9 cellular contexts compared by ENCODE assay signal in genomic region chr3:52288674-52289073, GRCh38. TPM values are rescaled to one million over a fixed set of nuclear protein-coding genes. Genes with fewer than 3 reads are reported as not detected.
A peak's percentile ranks its signal among the peaks of the same experiment; 100 is the strongest.
DNase-seq lines count a peak whose midpoint lies in the region; ATAC-seq and TF ChIP-seq lines count a peak whose summit lies in the region.
"Had no signal": no experiment of that assay in that cellular context is flagged by ENCODE, and none has a peak within 500 bp of the region (broad histone marks: within the 10 kb centered on the region; RNA-seq: fewer than 3 reads in every experiment).

No MANE protein-coding gene starts in this region.

- no peak overlapping the region for H4K91ac ChIP-seq in mesenchymal stem cell (ENCODE audit: low read length)

- no peak overlapping the region for H3K4ac ChIP-seq in mesenchymal stem cell (ENCODE audit: low read depth in 1 of 2, low read length in 2 of 2)

- no peak for DNase-seq in heart left ventricle
- no peak for DNase-seq in left ventricle myocardium superior
- DNase-seq in astrocyte of the spinal cord (ENCODE audit: low read depth, low spot score), result no peak
- DNase-seq in mesenchymal stem cell, result no peak
- no peak for DNase-seq in uterus
- no peak for DNase-seq in stimulated activated CD4-positive, alpha-beta T cell treated with anti-CD3 and anti-CD28 coated beads, Interleukin-2, amount 100 ng/mL, for 24 hours
- no peak for DNase-seq in amniotic stem cell (lab: John Stamatoyannopoulos, UW)
- DNase-seq in COR-L47 (lab: John Stamatoyannopoulos, UW), result no peak

- no peak overlapping the region for H3K23ac ChIP-seq in mesenchymal stem cell (ENCODE audit: low read length in 2 of 2)

- H2BK12ac ChIP-seq in mesenchymal stem cell (ENCODE audit: low read length in 2 of 2), result no peak overlapping the region

- no peak overlapping the region for H2BK5ac ChIP-seq in mesenchymal stem cell (ENCODE audit: low read depth, low read length, poor library complexity, severe bottlenecking)

- TF ChIP-seq POLR2A in heart left ventricle (IDR thresholded peaks at IDR 0.05) (no peak), uterus (IDR thresholded peaks at IDR 0.05) (no peak)

- 88 to 91% (median 91%) methylated on average over 6 of the region's 6 CpGs for WGBS in heart left ventricle, 4 donors
- WGBS in mesenchymal stem cell, result 96% methylated on average over 6 of the region's 6 CpGs

- H3K79me1 ChIP-seq in mesenchymal stem cell (replicated peaks; ENCODE audit: low read length, poor library complexity, severe bottlenecking), result peaks cover 32% of the 10 kb centered on the region

- no peak overlapping the region for H2BK15ac ChIP-seq in mesenchymal stem cell (ENCODE audit: low read depth, poor library complexity, severe bottlenecking)

- H3K14ac ChIP-seq in mesenchymal stem cell (ENCODE audit: low read length in 2 of 2), result no peak overlapping the region

- H3K36me3 ChIP-seq in heart left ventricle (peaks cover 0 to 41% (median 16%) of the 10 kb centered on the region in 9 donors), mesenchymal stem cell (ENCODE audit: control insufficient read depth in 1 of 2, insufficient read depth in 2 of 2, low read depth in 1 of 2, low read length in 2 of 2) (peaks cover 29 to 35% of the 10 kb centered on the region in 2 experiments), uterus (no peaks in the 10 kb centered on the region)

- peak overlapping the region; percentile 71 for H4K8ac ChIP-seq in mesenchymal stem cell (ENCODE audit: low read length)

- no peak overlapping the region for H3K18ac ChIP-seq in mesenchymal stem cell (ENCODE audit: low read depth in 1 of 2, low read length in 2 of 2)

- peak overlapping the region; percentile 90 for H2AK5ac ChIP-seq in mesenchymal stem cell (ENCODE audit: low read length, severe bottlenecking)

- peak overlapping the region; percentile 99 for H3K9ac ChIP-seq in mesenchymal stem cell (ENCODE audit: low read length)

- peak overlapping the region in 7 of 12 donors; percentile 96 to 100 (median 99) for H3K27ac ChIP-seq in heart left ventricle
- no peak overlapping the region for H3K27ac ChIP-seq in mesenchymal stem cell (ENCODE audit: low read length, poor library complexity, severe bottlenecking)
- H3K27ac ChIP-seq in uterus, result peak overlapping the region; percentile 99 to 100

- H2AFZ ChIP-seq in mesenchymal stem cell (ENCODE audit: low read depth, low read length), result no peak overlapping the region

- ATAC-seq in heart left ventricle (no peak), left ventricle myocardium superior (no peak)

- H3K9me3 ChIP-seq in heart left ventricle (no peaks in the 10 kb centered on the region), mesenchymal stem cell (ENCODE audit: control insufficient read depth, low read length) (no peaks in the 10 kb centered on the region), uterus (no peaks in the 10 kb centered on the region)
- H3K9me3 ChIP-seq: tibial nerve had no signal

- no peak for TF ChIP-seq CTCF in heart left ventricle (IDR thresholded peaks at IDR 0.05)
- TF ChIP-seq CTCF in astrocyte of the spinal cord (IDR thresholded peaks at IDR 0.05; ENCODE audit: low read depth, low read length), result no peak
- TF ChIP-seq CTCF in uterus (IDR thresholded peaks at IDR 0.05), result no peak

- H2BK120ac ChIP-seq in mesenchymal stem cell (ENCODE audit: low read depth, low read length), result no peak overlapping the region

- intact Hi-C loops in heart left ventricle (cut with DNase I), result loop anchor here in 4 of 10 donors (2.0 to 10.0 kb wide), 4 partner anchors 50 to 294 kb away; partner anchors contain the start of gene RPL29 (in 1 of the 4)
- intact Hi-C loops in left ventricle myocardium superior (cut with micrococcal nuclease), result no loop called here
- intact Hi-C loops in uterus (cut with DNase I; ENCODE audit: low total_unique reads), result no loop called here

- H3K27me3 ChIP-seq in heart left ventricle, result no peaks in the 10 kb centered on the region
- no peaks in the 10 kb centered on the region for H3K27me3 ChIP-seq in mesenchymal stem cell (ENCODE audit: control insufficient read depth in 1 of 2, insufficient read depth in 1 of 2, low read length in 2 of 2)
- H3K27me3 ChIP-seq in uterus, result no peaks in the 10 kb centered on the region
- H3K27me3 ChIP-seq: tibial nerve had no signal

- peak overlapping the region; percentile 52 for H3K4me2 ChIP-seq in mesenchymal stem cell (ENCODE audit: low read length, poor library complexity, severe bottlenecking)

- H3K4me1 ChIP-seq in heart left ventricle (peaks cover 0 to 25% (median 12%) of the 10 kb centered on the region in 12 donors), mesenchymal stem cell (ENCODE audit: control insufficient read depth, insufficient read depth, low read depth, low read length) (peaks cover 32% of the 10 kb centered on the region), uterus (peaks cover 0 to 5% of the 10 kb centered on the region in 2 donors)

- H3K4me3 ChIP-seq in heart left ventricle (peak overlapping the region in 11 of 12 donors; percentile 55 to 96 (median 85)), astrocyte of the spinal cord (ENCODE audit: low read depth, low read length) (peak overlapping the region; percentile 71), mesenchymal stem cell (ENCODE audit: insufficient read depth in 1 of 2, low read depth in 1 of 2, low read length in 2 of 2) (peak overlapping the region in 1 of 2 experiments; percentile 94), uterus (peak overlapping the region in 1 of 2 donors; percentile 96)

- in situ Hi-C loops in astrocyte of the spinal cord (cut with HindIII; ENCODE audit: low sequenced_read_pairs), result no loop called here

RNA-seq across cellular contexts. Expression of gene GLYCTK, which starts 1.0 kb away (rescaled TPM):
- total RNA-seq in heart left ventricle (1 to 10 TPM; 2.6 to 8.4 (median 4.1) TPM), left ventricle myocardium superior (4.0 TPM), uterus (10 to 100 TPM in 3 of 4 donors, 1 to 10 TPM in 1; 3.8 to 15.1 (median 10.8) TPM)
- 1 to 10 TPM; 4.7 to 6.4 TPM for polyA plus RNA-seq in heart left ventricle
- polyA plus RNA-seq in mesenchymal stem cell (2013, experiment 1 of 2), result 2.2 TPM
- 2.4 TPM for polyA plus RNA-seq in mesenchymal stem cell (2013, experiment 2 of 2)

RNA-seq across cellular contexts. Expression of gene WDR82, which starts 10.2 kb away (rescaled TPM):
- total RNA-seq in heart left ventricle, result 10 to 100 TPM; 44.9 to 73.6 (median 61.2) TPM
- polyA plus RNA-seq in heart left ventricle, result 10 to 100 TPM; 24.7 to 69.2 TPM
- 67.5 TPM for total RNA-seq in left ventricle myocardium superior
- polyA plus RNA-seq in mesenchymal stem cell (2013, experiment 1 of 2), result 29.2 TPM
- 30.0 TPM for polyA plus RNA-seq in mesenchymal stem cell (2013, experiment 2 of 2)
- 100 to 1,000 TPM in 1 of 4 donors, 10 to 100 TPM in 3; 24.6 to 128 (median 70.3) TPM for total RNA-seq in uterus

RNA-seq across cellular contexts. Expression of gene DNAH1, which starts 27.4 kb away (rescaled TPM):
- 1 to 10 TPM in 8 of 9 donors, under 1 TPM in 1; 0.95 to 6.6 (median 2.8) TPM for total RNA-seq in heart left ventricle
- 1 to 10 TPM; 1.2 to 3.8 TPM for polyA plus RNA-seq in heart left ventricle
- total RNA-seq in left ventricle myocardium superior, result 2.3 TPM
- polyA plus RNA-seq in mesenchymal stem cell (2013, experiment 1 of 2), result 1.0 TPM
- polyA plus RNA-seq in mesenchymal stem cell (2013, experiment 2 of 2), result 1.0 TPM
- 10 to 100 TPM in 2 of 4 donors, 1 to 10 TPM in 2; 5.1 to 46.2 (median 11.0) TPM for total RNA-seq in uterus

RNA-seq across cellular contexts. Expression of gene PPM1M, which starts 43.1 kb away (rescaled TPM):
- 10 to 100 TPM in 2 of 9 donors, 1 to 10 TPM in 7; 5.7 to 30.2 (median 8.2) TPM for total RNA-seq in heart left ventricle
- 1 to 10 TPM; 5.6 to 6.6 TPM for polyA plus RNA-seq in heart left ventricle
- total RNA-seq in left ventricle myocardium superior, result 9.0 TPM
- 11.3 TPM for polyA plus RNA-seq in mesenchymal stem cell (2013, experiment 1 of 2)
- polyA plus RNA-seq in mesenchymal stem cell (2013, experiment 2 of 2), result 10.9 TPM
- total RNA-seq in uterus, result 10 to 100 TPM; 23.9 to 32.3 (median 31.5) TPM

RNA-seq across cellular contexts. Expression of gene TWF2, which starts 49.7 kb away (rescaled TPM):
- 100 to 1,000 TPM in 7 of 9 donors, 10 to 100 TPM in 2; 62.9 to 133 (median 117) TPM for total RNA-seq in heart left ventricle
- 100 to 1,000 TPM in 1 of 2 donors, 10 to 100 TPM in 1; 45.8 to 109 TPM for polyA plus RNA-seq in heart left ventricle
- 103 TPM for total RNA-seq in left ventricle myocardium superior
- polyA plus RNA-seq in mesenchymal stem cell (2013, experiment 1 of 2), result 91.9 TPM
- polyA plus RNA-seq in mesenchymal stem cell (2013, experiment 2 of 2), result 91.8 TPM
- 100 to 1,000 TPM in 1 of 4 donors, 10 to 100 TPM in 3; 45.9 to 105 (median 50.2) TPM for total RNA-seq in uterus
